In the genomic region with DNA sequence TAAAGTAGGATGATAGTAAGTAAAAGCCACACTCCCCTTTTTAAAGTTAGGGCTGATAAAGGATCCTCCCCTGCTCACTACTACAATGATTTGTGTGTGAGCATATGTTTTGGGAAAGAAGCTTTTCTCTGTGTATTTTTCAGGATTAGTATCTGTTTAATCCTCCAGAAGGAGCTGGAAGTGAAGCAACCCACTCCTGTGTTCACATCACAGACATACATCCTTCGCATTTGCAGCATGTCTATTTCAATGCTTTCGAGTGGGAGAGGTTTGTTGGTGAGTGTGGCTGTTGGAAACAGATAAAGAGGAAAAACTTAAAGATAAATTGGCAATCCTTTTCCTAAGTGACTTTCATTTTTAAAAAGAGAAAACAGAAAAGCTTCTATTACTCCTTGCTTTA, we compare ENCODE assay signal across 14 cellular contexts. TPM values are rescaled to one million over a fixed set of nuclear protein-coding genes. Genes with fewer than 3 reads are reported as not detected.
"Had no signal": no experiment of that assay in that cellular context is flagged by ENCODE, and none has a peak within 500 bp of the region (broad histone marks: within the 10 kb centered on the region; RNA-seq: fewer than 3 reads in every experiment).

No MANE protein-coding gene starts in this region.

- H3K36me3 ChIP-seq: right lobe of liver had no signal

- H3K27me3 ChIP-seq: foreskin keratinocyte, right lobe of liver had no signal

- H3K27ac ChIP-seq: dorsolateral prefrontal cortex, foreskin keratinocyte, psoas muscle, right lobe of liver had no signal

- H3K4me3 ChIP-seq: dorsolateral prefrontal cortex, psoas muscle, right lobe of liver had no signal

- H3K4me1 ChIP-seq: psoas muscle, right lobe of liver had no signal

- H3K9me3 ChIP-seq: psoas muscle, right lobe of liver had no signal

- DNase-seq: activated CD4-positive, CD25-positive, alpha-beta regulatory T cell treated with anti-CD3 and anti-CD28 coated beads, Interleukin-2, amount 50 U/mL, for 72 hours; activated naive CD4-positive, alpha-beta T cell treated with Interleukin-2 at 50 U/mL for 16 hours; activated T-cell treated with anti-CD3 and anti-CD28 coated beads for 4 hours; aorta; dorsolateral prefrontal cortex; endodermal cell; glutamatergic neuron; psoas muscle; right lobe of liver; stimulated activated naive CD8-positive, alpha-beta T cell treated with anti-CD3 and anti-CD28 coated beads, Interleukin-15, amount 100 ng/mL, for 72 hours; SW 1271 had no signal

RNA-seq across cellular contexts. Expression of gene RGS17, which starts 31.6 kb away (rescaled TPM):
- total RNA-seq: activated CD8-positive, alpha-beta memory T cell treated with anti-CD3 and anti-CD28 coated beads for 36 hours; right lobe of liver; T-helper 2 cell treated with Interferon-gamma antibody and Interleukin-4, amounts not matched to agents 100 ng/mL and 5 ng/mL, for 36 hours had no signal
